21 cellular contexts compared by ENCODE assay signal in the genomic region with DNA sequence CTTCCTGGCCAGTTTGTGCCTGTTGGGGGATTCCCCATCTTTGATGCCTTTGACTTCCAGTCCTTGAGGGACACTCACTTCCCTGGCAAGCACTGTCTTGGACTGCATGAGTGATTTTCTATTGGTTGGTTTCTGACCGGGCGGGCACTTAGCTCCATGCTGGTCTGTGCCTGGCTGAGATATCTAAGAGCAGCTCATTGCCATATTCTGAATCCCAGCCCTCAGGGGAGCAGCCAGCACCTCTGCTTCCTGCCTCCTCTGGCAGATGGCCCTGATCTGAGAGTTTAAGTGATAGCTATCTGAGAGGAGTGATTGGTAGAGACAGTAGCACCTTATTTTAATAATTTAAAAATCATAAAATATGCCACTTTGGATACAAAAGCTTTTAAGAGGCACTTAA. TPM values are rescaled to one million over a fixed set of nuclear protein-coding genes. Genes with fewer than 3 reads are reported as not detected.
DNase-seq lines count a peak whose midpoint lies in the region; ATAC-seq and TF ChIP-seq lines count a peak whose summit lies in the region.
"Had no signal": no experiment of that assay in that cellular context is flagged by ENCODE, and none has a peak within 500 bp of the region (broad histone marks: within the 10 kb centered on the region; RNA-seq: fewer than 3 reads in every experiment).

No MANE protein-coding gene starts in this region.

- H3K27me3 ChIP-seq in esophagus squamous epithelium (no peaks in the 10 kb centered on the region), sigmoid colon (no peaks in the 10 kb centered on the region)
- H3K27me3 ChIP-seq: right lobe of liver, stomach had no signal

- no peak for TF ChIP-seq EP300 in sigmoid colon (IDR thresholded peaks at IDR 0.05)

- peaks cover 14% of the 10 kb centered on the region for H3K4me1 Mint-ChIP-seq in activated naive CD4-positive, alpha-beta T cell treated with anti-CD3 and anti-CD28 coated beads, Interleukin-2, amount 10 ng/mL, durations not matched to agents 7 days and 5 days
- H3K4me1 Mint-ChIP-seq in activated naive CD4-positive, alpha-beta T cell treated with anti-CD3 and anti-CD28 coated beads for 36 hours (ENCODE audit: low read depth) = peaks cover 19% of the 10 kb centered on the region

- H3K9me3 ChIP-seq in esophagus squamous epithelium (no peaks in the 10 kb centered on the region), sigmoid colon (no peaks in the 10 kb centered on the region)
- H3K9me3 ChIP-seq: right lobe of liver, stomach had no signal

- H3K27ac Mint-ChIP-seq in activated naive CD4-positive, alpha-beta T cell treated with anti-CD3 and anti-CD28 coated beads, Interleukin-2, amount 10 ng/mL, durations not matched to agents 7 days and 5 days = peak overlapping the region; percentile 17
- H3K27ac Mint-ChIP-seq in activated naive CD4-positive, alpha-beta T cell treated with anti-CD3 and anti-CD28 coated beads for 36 hours = no peak overlapping the region
- H3K27ac Mint-ChIP-seq: activated CD8-positive, alpha-beta T cell treated with anti-CD3 and anti-CD28 coated beads for 36 hours; activated naive CD8-positive, alpha-beta T cell treated with anti-CD3 and anti-CD28 coated beads for 36 hours; CD8-positive, alpha-beta memory T cell; T-cell had no signal

- no peak overlapping the region for H3K4me3 Mint-ChIP-seq in activated naive CD4-positive, alpha-beta T cell treated with anti-CD3 and anti-CD28 coated beads, Interleukin-2, amount 10 ng/mL, durations not matched to agents 7 days and 5 days
- H3K4me3 Mint-ChIP-seq in activated naive CD4-positive, alpha-beta T cell treated with anti-CD3 and anti-CD28 coated beads for 36 hours = no peak overlapping the region
- H3K4me3 Mint-ChIP-seq: activated CD8-positive, alpha-beta T cell treated with anti-CD3 and anti-CD28 coated beads for 36 hours; activated naive CD8-positive, alpha-beta T cell treated with anti-CD3 and anti-CD28 coated beads for 36 hours; brain; CD8-positive, alpha-beta memory T cell; T-cell had no signal

- no peak overlapping the region for H3K4me3 ChIP-seq in esophagus squamous epithelium
- H3K4me3 ChIP-seq in sigmoid colon = no peak overlapping the region
- H3K4me3 ChIP-seq: right lobe of liver, stomach had no signal

- no peaks in the 10 kb centered on the region for H3K27me3 Mint-ChIP-seq in activated naive CD4-positive, alpha-beta T cell treated with anti-CD3 and anti-CD28 coated beads, Interleukin-2, amount 10 ng/mL, durations not matched to agents 7 days and 5 days
- no peaks in the 10 kb centered on the region for H3K27me3 Mint-ChIP-seq in activated naive CD4-positive, alpha-beta T cell treated with anti-CD3 and anti-CD28 coated beads for 36 hours (ENCODE audit: low read depth)
- H3K27me3 Mint-ChIP-seq: activated CD8-positive, alpha-beta T cell treated with anti-CD3 and anti-CD28 coated beads for 36 hours; activated naive CD8-positive, alpha-beta T cell treated with anti-CD3 and anti-CD28 coated beads for 36 hours; T-cell had no signal

- intact Hi-C loops in activated naive CD4-positive, alpha-beta T cell treated with anti-CD3 and anti-CD28 coated beads for 36 hours (cut with micrococcal nuclease) = no loop called here
- intact Hi-C loops in esophagus squamous epithelium (cut with DNase I) = no loop called here
- intact Hi-C loops in sigmoid colon (cut with DNase I) = no loop called here

- 44% methylated on average over 2 of the region's 2 CpGs; no CpG with 5 or more reads in 1 of the 2 donors for WGBS in esophagus squamous epithelium, 2 donors
- 87 to 93% methylated on average over 2 of the region's 2 CpGs for WGBS in sigmoid colon, 2 donors

- TF ChIP-seq CTCF in esophagus squamous epithelium (IDR thresholded peaks at IDR 0.05) = no peak
- no peak for TF ChIP-seq CTCF in sigmoid colon (IDR thresholded peaks at IDR 0.05)

- H3K4me1 ChIP-seq in esophagus squamous epithelium = peaks cover 0 to 34% (median 6%) of the 10 kb centered on the region in 3 donors
- no peaks in the 10 kb centered on the region for H3K4me1 ChIP-seq in sigmoid colon
- H3K4me1 ChIP-seq: right lobe of liver had no signal

- DNase-seq in activated naive CD4-positive, alpha-beta T cell treated with anti-CD3 and anti-CD28 coated beads, Interleukin-2, amount 10 ng/mL, durations not matched to agents 7 days and 5 days = no peak
- no peak for DNase-seq in activated naive CD4-positive, alpha-beta T cell treated with anti-CD3 and anti-CD28 coated beads for 36 hours
- DNase-seq in NCI-H1436 (lab: John Stamatoyannopoulos, UW) (peak; percentile 64), RPMI7951 (ENCODE audit: low read depth) (peak; percentile 66), esophagus squamous epithelium (lab: John Stamatoyannopoulos, UW) (no peak), sigmoid colon (no peak)
- no peak for DNase-seq in effector CD8-positive, alpha-beta T cell (lab: John Stamatoyannopoulos, UW)
- DNase-seq: activated CD8-positive, alpha-beta T cell treated with anti-CD3 and anti-CD28 coated beads for 36 hours; activated naive CD8-positive, alpha-beta T cell treated with anti-CD3 and anti-CD28 coated beads for 36 hours; activated T-cell treated with anti-CD3 and anti-CD28 coated beads, Interleukin-2, amount 50 U/mL, for 48 hours; CD8-positive, alpha-beta memory T cell; cortex of kidney; left ventricle myocardium superior; NCI-H748 treated with DMSO at 0.1 percent for 48 hours; right lobe of liver; stimulated activated CD4-positive, alpha-beta T cell treated with anti-CD3 and anti-CD28 coated beads, Interleukin-1b, Interleukin-23, amount 100 ng/mL, for 48 hours; stomach; T-cell had no signal

- peaks cover 6% of the 10 kb centered on the region for H3K36me3 Mint-ChIP-seq in activated naive CD4-positive, alpha-beta T cell treated with anti-CD3 and anti-CD28 coated beads, Interleukin-2, amount 10 ng/mL, durations not matched to agents 7 days and 5 days
- no peaks in the 10 kb centered on the region for H3K36me3 Mint-ChIP-seq in activated naive CD4-positive, alpha-beta T cell treated with anti-CD3 and anti-CD28 coated beads for 36 hours (ENCODE audit: low read depth)

- ATAC-seq in HG03354 (IDR thresholded peaks at IDR 0.05; ENCODE audit: poor library complexity, severe bottlenecking, unreplicated experiment) = no peak
- ATAC-seq: activated CD8-positive, alpha-beta T cell treated with anti-CD3 and anti-CD28 coated beads for 36 hours; left ventricle myocardium superior; right lobe of liver; T-cell had no signal

- H3K27ac ChIP-seq in esophagus squamous epithelium = no peak overlapping the region
- no peak overlapping the region for H3K27ac ChIP-seq in sigmoid colon
- H3K27ac ChIP-seq: epithelial cell of prostate, right lobe of liver, stomach had no signal

- TF ChIP-seq POLR2A in esophagus squamous epithelium (IDR thresholded peaks at IDR 0.05) (no peak), sigmoid colon (IDR thresholded peaks at IDR 0.05) (no peak)

- no peaks in the 10 kb centered on the region for H3K9me3 Mint-ChIP-seq in activated naive CD4-positive, alpha-beta T cell treated with anti-CD3 and anti-CD28 coated beads, Interleukin-2, amount 10 ng/mL, durations not matched to agents 7 days and 5 days
- no peaks in the 10 kb centered on the region for H3K9me3 Mint-ChIP-seq in activated naive CD4-positive, alpha-beta T cell treated with anti-CD3 and anti-CD28 coated beads for 36 hours
- H3K9me3 Mint-ChIP-seq: activated CD8-positive, alpha-beta T cell treated with anti-CD3 and anti-CD28 coated beads for 36 hours; activated naive CD8-positive, alpha-beta T cell treated with anti-CD3 and anti-CD28 coated beads for 36 hours; T-cell had no signal

- CTCF ChIA-PET in activated naive CD4-positive, alpha-beta T cell treated with anti-CD3 and anti-CD28 coated beads, Interleukin-2, amount 10 ng/mL, durations not matched to agents 7 days and 5 days (lab: Charles Lee) = no interaction called here
- CTCF ChIA-PET in activated naive CD4-positive, alpha-beta T cell treated with anti-CD3 and anti-CD28 coated beads for 36 hours (lab: Charles Lee) = no interaction called here

- H3K36me3 ChIP-seq in esophagus squamous epithelium (no peaks in the 10 kb centered on the region), sigmoid colon (no peaks in the 10 kb centered on the region)
- H3K36me3 ChIP-seq: right lobe of liver, stomach had no signal

RNA-seq across cellular contexts. Expression of a gene that starts 52.5 kb away (rescaled TPM):
- 1 to 10 TPM; 4.8 to 5.0 TPM for total RNA-seq in activated naive CD4-positive, alpha-beta T cell treated with anti-CD3 and anti-CD28 coated beads for 36 hours
- total RNA-seq in RPMI7951 (2014; rRNA removed; shearing (Covaris generic)) = 1.9 and 2.1 TPM in 2 replicates
- total RNA-seq in esophagus squamous epithelium = 10 to 100 TPM in 1 of 4 donors, 1 to 10 TPM in 3; 3.3 to 11.4 (median 4.2) TPM
- 10 to 100 TPM in 1 of 4 donors, 1 to 10 TPM in 3; 5.8 to 14.1 (median 8.1) TPM for total RNA-seq in sigmoid colon
- polyA plus RNA-seq in sigmoid colon = 1 to 10 TPM; 1.2 to 2.7 (median 2.1) TPM

Comparison
In these comparisons a context has a peak if more than half of its experiments do, and no peak if none do; other contexts are left out.
1. DNase-seq: peak in NCI-H1436 (single experiment) and RPMI7951 (single experiment); none in activated naive CD4-positive, alpha-beta T cell treated with anti-CD3 and anti-CD28 coated beads, Interleukin-2, amount 10 ng/mL, durations not matched to agents 7 days and 5 days (single experiment), activated naive CD4-positive, alpha-beta T cell treated with anti-CD3 and anti-CD28 coated beads for 36 hours (single experiment), esophagus squamous epithelium (single experiment), effector CD8-positive, alpha-beta T cell (single experiment) and sigmoid colon (single experiment).